Comparison of ENCODE assay signal across 1 cellular context in the genomic region with DNA sequence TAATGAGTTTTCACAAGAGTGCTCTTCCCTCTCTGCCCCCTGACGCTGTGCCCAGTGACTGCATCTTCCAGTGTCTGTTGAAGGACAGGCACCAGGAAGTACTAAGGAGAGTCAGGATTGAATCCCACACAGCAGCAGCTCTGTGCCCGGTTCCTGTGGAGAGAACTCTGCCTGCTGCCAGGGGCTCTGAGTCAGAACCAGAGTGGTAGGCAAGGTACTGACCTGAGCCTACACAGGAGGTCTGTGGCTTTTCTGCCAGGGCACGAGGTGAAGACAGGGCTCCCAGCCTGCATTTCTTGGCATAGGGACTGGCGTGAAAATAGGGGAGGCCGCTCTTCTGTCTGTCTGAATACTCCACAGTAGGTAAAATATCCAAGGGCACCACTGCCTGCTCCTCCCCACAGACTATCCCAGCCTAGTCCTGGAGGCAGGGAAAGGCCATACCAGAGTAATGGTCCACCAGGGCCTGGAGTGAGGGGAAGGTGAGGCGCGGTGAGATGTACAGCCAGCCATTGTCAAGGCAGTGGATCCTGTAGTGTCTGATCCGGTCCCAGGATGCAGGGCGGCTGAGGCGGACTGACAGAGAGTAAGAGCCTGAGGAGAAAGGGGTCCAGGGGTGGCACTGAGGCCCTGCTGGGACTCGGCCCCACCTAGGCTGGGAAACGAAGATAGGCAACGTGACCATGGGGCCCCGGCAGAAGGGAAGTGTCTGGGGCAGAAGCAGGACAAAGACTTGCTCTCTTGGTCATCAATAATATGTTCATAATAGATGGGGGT.
TF ChIP-seq lines count a peak whose summit lies in the region.

No MANE protein-coding gene starts in this region.

TF ChIP-seq in HepG2, 621 proteins besides CTCF, POLR2A, EP300 and RAD21:
- TF ChIP-seq ZXDC (CRISPR knock-in tag; IDR thresholded peaks at IDR 0.05) (no peak), ZFP62 (CRISPR knock-in tag; IDR thresholded peaks at IDR 0.05) (no peak), ZNF496 (CRISPR knock-in tag; IDR thresholded peaks at IDR 0.05; ENCODE audit: insufficient replicate concordance) (no peak), MAF1 (CRISPR knock-in tag; IDR thresholded peaks at IDR 0.05; ENCODE audit: borderline replicate concordance) (no peak), ZNF280B (CRISPR knock-in tag; IDR thresholded peaks at IDR 0.05; ENCODE audit: borderline replicate concordance) (0 out of 2 replicates have a peak, but pooled peaks have one; percentile 30), ZNF768 (CRISPR knock-in tag; IDR thresholded peaks at IDR 0.05) (peak; percentile 20; the same call in 1 of the 2 replicates), AGO2 (optimal IDR thresholded peaks at IDR 0.05; ENCODE audit: low read depth, low read length) (peak; percentile 64), EEA1 (CRISPR knock-in tag; IDR thresholded peaks at IDR 0.05; ENCODE audit: borderline replicate concordance) (no peak), KLF12 (CRISPR knock-in tag; IDR thresholded peaks at IDR 0.05; ENCODE audit: borderline replicate concordance) (no peak), MAFK (conservative IDR thresholded peaks at IDR 0.05 in 1 of 2, IDR thresholded peaks at IDR 0.05 in 1 of 2; ENCODE audit: low read length in 2 of 2) (no peak), ZNF687 (CRISPR knock-in tag; IDR thresholded peaks at IDR 0.05) (no peak), POLR2G (IDR thresholded peaks at IDR 0.05; ENCODE audit: low read depth, low read length) (peak; percentile 53; the same call in 1 of the 2 replicates), RBM22 (optimal IDR thresholded peaks at IDR 0.05; ENCODE audit: low read length) (peak; percentile 36), ETV5 (CRISPR knock-in tag; IDR thresholded peaks at IDR 0.05; ENCODE audit: borderline replicate concordance) (peak; percentile 31; the same call in 1 of the 2 replicates), NFRKB (IDR thresholded peaks at IDR 0.05) (no peak)
- TF ChIP-seq, protein P1, sequence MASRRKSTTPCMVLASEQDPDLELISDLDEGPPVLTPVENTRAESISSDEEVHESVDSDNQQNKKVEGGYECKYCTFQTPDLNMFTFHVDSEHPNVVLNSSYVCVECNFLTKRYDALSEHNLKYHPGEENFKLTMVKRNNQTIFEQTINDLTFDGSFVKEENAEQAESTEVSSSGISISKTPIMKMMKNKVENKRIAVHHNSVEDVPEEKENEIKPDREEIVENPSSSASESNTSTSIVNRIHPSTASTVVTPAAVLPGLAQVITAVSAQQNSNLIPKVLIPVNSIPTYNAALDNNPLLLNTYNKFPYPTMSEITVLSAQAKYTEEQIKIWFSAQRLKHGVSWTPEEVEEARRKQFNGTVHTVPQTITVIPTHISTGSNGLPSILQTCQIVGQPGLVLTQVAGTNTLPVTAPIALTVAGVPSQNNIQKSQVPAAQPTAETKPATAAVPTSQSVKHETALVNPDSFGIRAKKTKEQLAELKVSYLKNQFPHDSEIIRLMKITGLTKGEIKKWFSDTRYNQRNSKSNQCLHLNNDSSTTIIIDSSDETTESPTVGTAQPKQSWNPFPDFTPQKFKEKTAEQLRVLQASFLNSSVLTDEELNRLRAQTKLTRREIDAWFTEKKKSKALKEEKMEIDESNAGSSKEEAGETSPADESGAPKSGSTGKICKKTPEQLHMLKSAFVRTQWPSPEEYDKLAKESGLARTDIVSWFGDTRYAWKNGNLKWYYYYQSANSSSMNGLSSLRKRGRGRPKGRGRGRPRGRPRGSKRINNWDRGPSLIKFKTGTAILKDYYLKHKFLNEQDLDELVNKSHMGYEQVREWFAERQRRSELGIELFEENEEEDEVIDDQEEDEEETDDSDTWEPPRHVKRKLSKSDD (CRISPR knock-in tag; IDR thresholded peaks at IDR 0.05; ENCODE audit: low read depth), result 0 out of 2 replicates have a peak, but pooled peaks have one; percentile 24
- TF ChIP-seq, protein P2, sequence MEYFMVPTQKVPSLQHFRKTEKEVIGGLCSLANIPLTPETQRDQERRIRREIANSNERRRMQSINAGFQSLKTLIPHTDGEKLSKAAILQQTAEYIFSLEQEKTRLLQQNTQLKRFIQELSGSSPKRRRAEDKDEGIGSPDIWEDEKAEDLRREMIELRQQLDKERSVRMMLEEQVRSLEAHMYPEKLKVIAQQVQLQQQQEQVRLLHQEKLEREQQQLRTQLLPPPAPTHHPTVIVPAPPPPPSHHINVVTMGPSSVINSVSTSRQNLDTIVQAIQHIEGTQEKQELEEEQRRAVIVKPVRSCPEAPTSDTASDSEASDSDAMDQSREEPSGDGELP (IDR thresholded peaks at IDR 0.05; ENCODE audit: borderline replicate concordance, low read depth), result no peak
